Comparison of ENCODE assay signal across 1 cellular context in genomic region chr10:12543589-12543988, GRCh38.
TF ChIP-seq lines count a peak whose summit lies in the region.

No MANE protein-coding gene starts in this region.

TF ChIP-seq in GM23338, 12 proteins besides CTCF, POLR2A, EP300 and RAD21 (continued from another document):
- TF ChIP-seq JUNB (IDR thresholded peaks at IDR 0.05; ENCODE audit: unreplicated experiment) (no peak), ZNF462 (CRISPR knock-in tag; IDR thresholded peaks at IDR 0.05) (no peak), EZH2phosphoT487 (IDR thresholded peaks at IDR 0.05; ENCODE audit: unreplicated experiment) (no peak), EZH2 (IDR thresholded peaks at IDR 0.05; ENCODE audit: low read depth, unreplicated experiment) (no peak), NANOG (IDR thresholded peaks at IDR 0.05; ENCODE audit: borderline replicate concordance) (no peak)
